ENCODE assay signal across 1 cellular context in the genomic region with DNA sequence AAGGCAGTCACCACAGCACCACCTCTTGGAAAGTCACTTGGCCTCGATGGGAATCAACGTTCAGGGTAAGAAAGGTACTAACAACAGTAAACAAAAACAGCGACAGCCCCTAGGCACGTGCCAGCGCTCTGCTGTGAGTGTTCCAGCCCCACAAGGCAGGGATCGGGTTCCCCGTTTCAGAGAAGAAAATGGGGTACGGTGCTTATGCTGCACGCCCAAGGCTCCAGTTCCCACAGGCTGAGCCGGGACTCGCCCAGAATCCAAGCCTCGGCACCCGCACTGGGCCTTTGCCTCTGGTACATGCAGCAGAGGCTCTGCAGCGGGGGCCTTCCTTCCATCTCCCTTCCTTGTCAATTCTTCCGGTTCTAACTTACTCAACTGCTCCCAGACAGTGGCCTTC.
TF ChIP-seq lines count a peak whose summit lies in the region.

No MANE protein-coding gene starts in this region.

TF ChIP-seq in endothelial cell of umbilical vein, 7 proteins besides CTCF, POLR2A, EP300 and RAD21:
- TF ChIP-seq POLR2AphosphoS5 (IDR thresholded peaks at IDR 0.05; ENCODE audit: insufficient read depth, low read depth, low read length) (peak; percentile 17), EZH2 (IDR thresholded peaks at IDR 0.05; ENCODE audit: borderline replicate concordance, low read depth, low read length, severe bottlenecking) (no peak)
